In genomic region chr6:113805167-113805835, GRCh38 we compare ENCODE assay signal across 9 cellular contexts. TPM values are rescaled to one million over a fixed set of nuclear protein-coding genes. Genes with fewer than 3 reads are reported as not detected.
DNase-seq lines count a peak whose midpoint lies in the region; ATAC-seq and TF ChIP-seq lines count a peak whose summit lies in the region.
"Had no signal": no experiment of that assay in that cellular context is flagged by ENCODE, and none has a peak within 500 bp of the region (broad histone marks: within the 10 kb centered on the region; RNA-seq: fewer than 3 reads in every experiment).

No MANE protein-coding gene starts in this region.

- H2BK120ac ChIP-seq in neuronal stem cell (ENCODE audit: low read depth, low read length) = no peak overlapping the region

- H3K27ac ChIP-seq in neuronal stem cell (replicated peaks; ENCODE audit: low read length) (no peak overlapping the region), thyroid gland (no peak overlapping the region)

- H2BK5ac ChIP-seq in neuronal stem cell (ENCODE audit: low read length) = no peak overlapping the region

- TF ChIP-seq CTCF in thyroid gland (IDR thresholded peaks at IDR 0.05) = no peak

- TF ChIP-seq POLR2A in thyroid gland (IDR thresholded peaks at IDR 0.05) = no peak

- no peak overlapping the region for H3K4me2 ChIP-seq in neuronal stem cell (ENCODE audit: insufficient read depth, low read length, poor library complexity, severe bottlenecking)

- H3K18ac ChIP-seq in neuronal stem cell (ENCODE audit: low read length) = no peak overlapping the region

- WGBS in neuronal stem cell (ENCODE audit: extremely low coverage in 2 of 2, insufficient read length in 2 of 2, insufficient replicate concordance in 1 of 2), 2 donors = no CpG with 5 or more reads among the region's 7 CpGs
- WGBS in thyroid gland, 2 donors = 81 to 82% methylated on average over 7 of the region's 7 CpGs

- H3K4me3 ChIP-seq in neuronal stem cell (ENCODE audit: low read length in 2 of 2) (no peak overlapping the region), thyroid gland (replicated peaks in 1 of 3) (no peak overlapping the region)

- H4K91ac ChIP-seq in neuronal stem cell (ENCODE audit: low read depth, low read length, poor library complexity) = no peak overlapping the region

- H3K27me3 ChIP-seq in neuronal stem cell (ENCODE audit: control insufficient read depth in 3 of 3, insufficient read depth in 3 of 3, low read depth in 1 of 3, low read length in 3 of 3) = no peaks in the 10 kb centered on the region
- H3K27me3 ChIP-seq in thyroid gland = no peaks in the 10 kb centered on the region

- H3K9ac ChIP-seq in neuronal stem cell (ENCODE audit: low read depth, low read length, poor library complexity) = no peak overlapping the region

- no peak overlapping the region for H3K4ac ChIP-seq in neuronal stem cell (ENCODE audit: low read length)

- no peaks in the 10 kb centered on the region for H3K79me1 ChIP-seq in neuronal stem cell (ENCODE audit: low read depth, low read length)

- H3K14ac ChIP-seq in neuronal stem cell (ENCODE audit: low read length) = no peak overlapping the region

- H3K36me3 ChIP-seq in neuronal stem cell (replicated peaks in 1 of 2; ENCODE audit: control insufficient read depth in 2 of 2, insufficient read depth in 2 of 2, low read length in 2 of 2) = no peaks in the 10 kb centered on the region
- H3K36me3 ChIP-seq in thyroid gland = no peaks in the 10 kb centered on the region

- H2BK15ac ChIP-seq in neuronal stem cell (ENCODE audit: low read length) = no peak overlapping the region

- peak; percentile 83 for DNase-seq in NOMO-1 treated with DMSO at 0.1 percent for 48 hours (lab: John Stamatoyannopoulos, UW; ENCODE audit: unreplicated experiment)
- no peak for DNase-seq in neuronal stem cell (ENCODE audit: low spot score)
- no peak for DNase-seq in cerebellum (ENCODE audit: low spot score)
- DNase-seq in activated effector memory CD4-positive, alpha-beta T cell treated with anti-CD3 and anti-CD28 coated beads, Interleukin-2, amount 50 U/mL, for 16 hours = no peak
- no peak for DNase-seq in thyroid gland
- no peak for DNase-seq in NCI-H146 treated with DMSO at 0.1 percent for 48 hours (lab: John Stamatoyannopoulos, UW; ENCODE audit: unreplicated experiment)

- peak overlapping the region; percentile 62 for H2AFZ ChIP-seq in neuronal stem cell (ENCODE audit: low read length)

- no peak overlapping the region for H3K23ac ChIP-seq in neuronal stem cell (ENCODE audit: low read depth, low read length, poor library complexity)

- intact Hi-C loops in thyroid gland (cut with DNase I) = no loop called here

- H2AK5ac ChIP-seq in neuronal stem cell (ENCODE audit: low read depth, low read length) = no peak overlapping the region

- peak; percentile 88 for ATAC-seq in GM19023 (IDR thresholded peaks at IDR 0.05; ENCODE audit: unreplicated experiment)
- peak; percentile 83 for ATAC-seq in HG02852 (IDR thresholded peaks at IDR 0.05; ENCODE audit: unreplicated experiment)
- ATAC-seq: HCT116 had no signal

- H3K9me3 ChIP-seq in neuronal stem cell (replicated peaks in 1 of 2; ENCODE audit: control insufficient read depth in 2 of 2, insufficient read depth in 1 of 2, low read depth in 1 of 2, low read length in 2 of 2) (no peaks in the 10 kb centered on the region), thyroid gland (no peaks in the 10 kb centered on the region)

- H3K4me1 ChIP-seq in neuronal stem cell (ENCODE audit: control insufficient read depth in 2 of 2, insufficient read depth in 1 of 2, low read depth in 1 of 2, low read length in 2 of 2) (no peaks in the 10 kb centered on the region), thyroid gland (no peaks in the 10 kb centered on the region)

- H4K8ac ChIP-seq in neuronal stem cell (ENCODE audit: low read depth, low read length) = no peak overlapping the region

- no peak overlapping the region for H2BK12ac ChIP-seq in neuronal stem cell (ENCODE audit: low read length)

RNA-seq across cellular contexts. Expression of gene MARCKS, which starts 51.8 kb away (rescaled TPM):
- polyA plus RNA-seq in neuronal stem cell (2013, experiment 1 of 2) = 125 TPM
- polyA plus RNA-seq in neuronal stem cell (2013, experiment 2 of 2) = 129 TPM
- total RNA-seq in cerebellum (251 TPM), thyroid gland (10 to 100 TPM; 35.8 to 51.8 (median 43.0) TPM)
